Comparison of ENCODE assay signal across 17 cellular contexts in the genomic region with DNA sequence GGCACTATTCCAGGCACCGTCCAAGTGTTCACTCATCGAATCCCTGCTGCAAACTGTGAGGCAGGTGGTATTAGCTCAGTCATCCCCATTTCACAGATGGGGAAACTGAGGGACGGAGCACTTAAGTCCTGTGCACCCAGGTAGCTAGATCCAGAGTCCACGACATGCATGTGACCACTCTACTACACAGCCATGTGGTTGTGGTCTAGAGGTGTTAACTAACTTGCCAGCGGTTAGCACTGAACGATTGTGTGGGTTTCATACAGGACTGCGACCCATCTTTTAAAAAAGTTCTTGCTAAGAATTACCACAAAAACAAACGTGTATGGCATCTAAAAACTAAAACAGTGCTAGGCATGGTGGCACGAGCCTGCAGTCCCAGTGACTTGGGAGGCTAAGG. TPM values are rescaled to one million over a fixed set of nuclear protein-coding genes. Genes with fewer than 3 reads are reported as not detected.
A peak's percentile ranks its signal among the peaks of the same experiment; 100 is the strongest.
DNase-seq lines count a peak whose midpoint lies in the region; ATAC-seq and TF ChIP-seq lines count a peak whose summit lies in the region.
"Had no signal": no experiment of that assay in that cellular context is flagged by ENCODE, and none has a peak within 500 bp of the region (broad histone marks: within the 10 kb centered on the region; RNA-seq: fewer than 3 reads in every experiment).

No MANE protein-coding gene starts in this region.

- no peak overlapping the region for H3K18ac ChIP-seq in trophoblast cell (ENCODE audit: low read length)

- H3K14ac ChIP-seq in trophoblast cell (ENCODE audit: low read length) = no peak overlapping the region

- H2BK12ac ChIP-seq in trophoblast cell (ENCODE audit: low read length) = no peak overlapping the region

- H3K27me3 ChIP-seq in trophoblast cell (ENCODE audit: insufficient read depth, low read length) (no peaks in the 10 kb centered on the region), MG63 (no peaks in the 10 kb centered on the region)
- H3K27me3 ChIP-seq: hepatocyte, uterus had no signal

- H3K9me3 ChIP-seq in trophoblast cell (ENCODE audit: insufficient read depth, low read depth, low read length) (no peaks in the 10 kb centered on the region), MG63 (no peaks in the 10 kb centered on the region)
- H3K9me3 ChIP-seq: lower lobe of right lung, uterus had no signal

- H2AFZ ChIP-seq in trophoblast cell (ENCODE audit: insufficient read depth, low read length, poor library complexity) = no peak overlapping the region
- H2AFZ ChIP-seq: hepatocyte had no signal

- H4K12ac ChIP-seq in trophoblast cell (ENCODE audit: low read depth, low read length) = no peak overlapping the region

- no peak overlapping the region for H3K23ac ChIP-seq in trophoblast cell (ENCODE audit: low read length)

- no peak overlapping the region for H2BK5ac ChIP-seq in trophoblast cell (ENCODE audit: low read depth, low read length, poor library complexity)

- H3K4ac ChIP-seq in trophoblast cell (ENCODE audit: low read depth, low read length) = no peak overlapping the region

- H3K4me2 ChIP-seq in trophoblast cell (ENCODE audit: low read length) = no peak overlapping the region
- H3K4me2 ChIP-seq: hepatocyte had no signal

- no peak overlapping the region for H2AK5ac ChIP-seq in trophoblast cell (ENCODE audit: low read length)

- H3K79me2 ChIP-seq in trophoblast cell (ENCODE audit: control insufficient read depth, insufficient read depth, low read length, poor library complexity) = no peaks in the 10 kb centered on the region
- H3K79me2 ChIP-seq: hepatocyte had no signal

- no peaks in the 10 kb centered on the region for H3K4me1 ChIP-seq in trophoblast cell (ENCODE audit: control insufficient read depth in 1 of 2, insufficient read depth in 2 of 2, low read length in 2 of 2)
- H3K4me1 ChIP-seq: lower lobe of right lung, uterus had no signal

- no peak overlapping the region for H3K4me3 ChIP-seq in GM12864 (ENCODE audit: low read depth, low read length)
- no peak overlapping the region for H3K4me3 ChIP-seq in Jurkat, Clone E6-1 (ENCODE audit: low read length)
- no peak overlapping the region for H3K4me3 ChIP-seq in trophoblast cell (ENCODE audit: low read depth, low read length)
- no peak overlapping the region for H3K4me3 ChIP-seq in MG63
- H3K4me3 ChIP-seq: hepatocyte, lower lobe of right lung, uterus had no signal

- DNase-seq in GM12864 (ENCODE audit: low read depth) = peak; percentile 38
- DNase-seq in Jurkat, Clone E6-1 (ENCODE audit: low read depth, low spot score) = peak; percentile 29
- no peak for DNase-seq in trophoblast cell
- DNase-seq in HT-29 (ENCODE audit: low spot score) = no peak
- no peak for DNase-seq in DMS79 (lab: John Stamatoyannopoulos, UW)
- no peak for DNase-seq in MG63
- DNase-seq: activated CD4-positive, alpha-beta T cell treated with anti-CD3 and anti-CD28 coated beads for 48 hours; activated naive CD4-positive, alpha-beta T cell treated with anti-CD3 and anti-CD28 coated beads, Interleukin-2, amount 10 ng/mL, durations not matched to agents 7 days and 5 days; caudate nucleus; DMS53; KG1; lower lobe of right lung; occipital lobe; uterus had no signal

- peak; percentile 87 for ATAC-seq in GM19351 (IDR thresholded peaks at IDR 0.05; ENCODE audit: unreplicated experiment)
- peak; percentile 71 for ATAC-seq in HG02678 (IDR thresholded peaks at IDR 0.05; ENCODE audit: unreplicated experiment)
- ATAC-seq: lower lobe of right lung had no signal

- WGBS in trophoblast cell (ENCODE audit: extremely low coverage, insufficient coverage, insufficient read length) = no CpG with 5 or more reads among the region's 9 CpGs

- no peak for TF ChIP-seq CTCF in GM12864 (IDR thresholded peaks at IDR 0.05; ENCODE audit: low read depth, low read length, missing control alignments)

- H4K91ac ChIP-seq in trophoblast cell (ENCODE audit: low read depth, low read length) = no peak overlapping the region

- no peaks in the 10 kb centered on the region for H3K79me1 ChIP-seq in trophoblast cell (ENCODE audit: low read length)

- no peak overlapping the region for H3K9ac ChIP-seq in trophoblast cell (ENCODE audit: low read length)

- no peak overlapping the region for H3K27ac ChIP-seq in trophoblast cell (ENCODE audit: low read depth, low read length)
- H3K27ac ChIP-seq: hepatocyte, lower lobe of right lung, uterus had no signal

- no peak overlapping the region for H4K8ac ChIP-seq in trophoblast cell (ENCODE audit: low read depth, low read length)

- H3K36me3 ChIP-seq in trophoblast cell (ENCODE audit: control insufficient read depth in 1 of 2, insufficient read depth in 2 of 2, low read length in 2 of 2) (no peaks in the 10 kb centered on the region), MG63 (peaks cover 9% of the 10 kb centered on the region; the same call in 1 of the 2 replicates)
- H3K36me3 ChIP-seq: lower lobe of right lung, uterus had no signal

- H2BK120ac ChIP-seq in trophoblast cell (ENCODE audit: insufficient read depth, low read length, poor library complexity) = no peak overlapping the region

RNA-seq across cellular contexts. Expression of gene ABCC2, which starts 16.2 kb away (rescaled TPM):
- 0.86 TPM for polyA plus RNA-seq in Jurkat, Clone E6-1 (2012; ENCODE audit: insufficient read depth, insufficient read length)
- 1.4 TPM in 2 replicates for polyA plus RNA-seq in trophoblast cell (2013)
- 0.55 and 2.5 TPM in 2 replicates for total RNA-seq in HT-29 (2014; rRNA removed; shearing (Covaris generic))
- total RNA-seq in MG63 (2014; rRNA removed; shearing (Covaris generic); ENCODE audit: low replicate concordance) = 0.72 and 1.7 TPM in 2 replicates

RNA-seq across cellular contexts. Expression of gene CUTC, which starts 34.2 kb away (rescaled TPM):
- 72.5 TPM for polyA plus RNA-seq in Jurkat, Clone E6-1 (2012; ENCODE audit: insufficient read depth, insufficient read length)
- 9.9 and 10.4 TPM in 2 replicates for polyA plus RNA-seq in trophoblast cell (2013)
- total RNA-seq in HT-29 (2014; rRNA removed; shearing (Covaris generic)) = 7.1 and 8.1 TPM in 2 replicates
- total RNA-seq in MG63 (2014; rRNA removed; shearing (Covaris generic); ENCODE audit: low replicate concordance) = 17.6 and 26.6 TPM in 2 replicates

RNA-seq across cellular contexts. Expression of gene COX15, which starts 34.4 kb away (rescaled TPM):
- 26.9 TPM for polyA plus RNA-seq in Jurkat, Clone E6-1 (2012; ENCODE audit: insufficient read depth, insufficient read length)
- polyA plus RNA-seq in trophoblast cell (2013) = 13.2 and 13.6 TPM in 2 replicates
- total RNA-seq in HT-29 (2014; rRNA removed; shearing (Covaris generic)) = 18.2 and 20.1 TPM in 2 replicates
- 20.6 and 27.4 TPM in 2 replicates for total RNA-seq in MG63 (2014; rRNA removed; shearing (Covaris generic); ENCODE audit: low replicate concordance)

Comparison
In these comparisons a context has a peak if more than half of its experiments do, and no peak if none do; other contexts are left out.
1. DNase-seq: peak in GM12864 (single experiment) and Jurkat, Clone E6-1 (single experiment); none in trophoblast cell (0 of 2), HT-29 (single experiment), DMS79 (single experiment) and MG63 (single experiment).